In the genomic region with DNA sequence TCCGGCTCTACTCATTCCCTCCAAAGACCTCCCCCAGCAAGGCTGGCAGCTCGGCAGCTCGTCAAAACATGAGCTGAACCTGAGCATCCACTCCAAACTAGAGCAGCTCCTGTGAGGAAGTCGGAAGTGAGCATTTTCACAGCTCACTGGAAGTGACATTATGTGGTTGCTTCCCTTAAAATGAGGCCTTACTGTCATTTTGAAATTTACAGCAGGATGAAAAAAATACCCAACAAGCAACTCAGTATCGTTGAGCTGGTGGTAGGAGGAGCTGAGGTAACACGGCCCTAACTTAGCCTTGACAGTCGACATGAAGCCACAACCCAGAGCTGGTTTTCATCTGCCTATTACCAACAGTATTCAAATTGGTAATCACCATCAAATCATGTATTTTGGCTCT, we compare ENCODE assay signal across 11 cellular contexts. TPM values are rescaled to one million over a fixed set of nuclear protein-coding genes. Genes with fewer than 3 reads are reported as not detected.
DNase-seq lines count a peak whose midpoint lies in the region; ATAC-seq and TF ChIP-seq lines count a peak whose summit lies in the region.
"Had no signal": no experiment of that assay in that cellular context is flagged by ENCODE, and none has a peak within 500 bp of the region (broad histone marks: within the 10 kb centered on the region; RNA-seq: fewer than 3 reads in every experiment).

No MANE protein-coding gene starts in this region.

- no peak overlapping the region for H3K27ac ChIP-seq in H9 (ENCODE audit: insufficient read length, low read depth, low read length)
- H3K27ac ChIP-seq: SJSA1 had no signal

- no peak overlapping the region for H2BK5ac ChIP-seq in H9 (ENCODE audit: insufficient read length, low read length)

- DNase-seq in GM06990 (ENCODE audit: extremely low read depth, insufficient read length) (peak; percentile 55), H9 (no peak), neural crest cell (ENCODE audit: low read depth, low spot score) (no peak), HAP-1 (ENCODE audit: low spot score in 2 of 2) (no peak), islet precursor cell (no peak)
- DNase-seq: hippocampal formation, retina had no signal

- peaks cover 2% of the 10 kb centered on the region for H3K79me1 ChIP-seq in H9 (ENCODE audit: insufficient read depth, low read depth, low read length, poor library complexity, severe bottlenecking)

- H4K5ac ChIP-seq in H9 (ENCODE audit: insufficient read length, low read depth, low read length): no peak overlapping the region

- no peak overlapping the region for H3K4me2 ChIP-seq in H9 (ENCODE audit: insufficient read depth, insufficient read length, low read length)

- H3K36me3 ChIP-seq in GM06990 (ENCODE audit: control insufficient read depth, insufficient read depth, low read length) (peaks cover 4% of the 10 kb centered on the region), HAP-1 (replicated peaks) (peaks cover 8% of the 10 kb centered on the region)

- ATAC-seq in GM21423 (IDR thresholded peaks at IDR 0.05; ENCODE audit: unreplicated experiment): no peak

- H3K9me3 Mint-ChIP-seq in H9 (no peaks in the 10 kb centered on the region), neural crest cell (no peaks in the 10 kb centered on the region)
- no peaks in the 10 kb centered on the region for H3K9me3 Mint-ChIP-seq in activated naive CD8-positive, alpha-beta T cell (ENCODE audit: low read depth)

- peaks cover 0 to 8% (median 7%) of the 10 kb centered on the region in 3 experiments; a peak in 6 of 7 replicates for H3K36me3 Mint-ChIP-seq in H9 (ENCODE audit: insufficient read depth in 1 of 3, low read depth in 3 of 3)
- H3K36me3 Mint-ChIP-seq in activated naive CD8-positive, alpha-beta T cell: no peaks in the 10 kb centered on the region
- H3K36me3 Mint-ChIP-seq in neural crest cell (ENCODE audit: low read depth): peaks cover 3% of the 10 kb centered on the region

- TF ChIP-seq CTCF in GM06990 (IDR thresholded peaks at IDR 0.05; ENCODE audit: insufficient read depth, low read length, poor library complexity, severe bottlenecking): no peak
- no peak for TF ChIP-seq CTCF in H9 (conservative IDR thresholded peaks at IDR 0.05)
- TF ChIP-seq CTCF in neural crest cell (conservative IDR thresholded peaks at IDR 0.05): no peak

- no peak overlapping the region for H2AK5ac ChIP-seq in H9 (ENCODE audit: insufficient read length, low read length)

- H3K18ac ChIP-seq in H9 (ENCODE audit: insufficient read length, low read depth, low read length): no peak overlapping the region

- H3T11ph ChIP-seq in H9 (ENCODE audit: low read length): no peak overlapping the region

- no peak overlapping the region for H4K8ac ChIP-seq in H9 (replicated peaks; ENCODE audit: insufficient read length, low read depth, low read length)

- H3K4me1 Mint-ChIP-seq in H9 (peaks cover 20 to 23% of the 10 kb centered on the region in 2 experiments), neural crest cell (peaks cover 3% of the 10 kb centered on the region)
- peaks cover 37% of the 10 kb centered on the region for H3K4me1 Mint-ChIP-seq in activated naive CD8-positive, alpha-beta T cell (ENCODE audit: low read depth)

- WGBS in H9 (ENCODE audit: extremely low coverage, insufficient read length, low lambda C conversion rate): no CpG with 5 or more reads among the region's 7 CpGs

- in situ Hi-C loops in HAP-1 (cut with MboI; ENCODE audit: low sequenced_read_pairs): no loop called here

- H3K27ac Mint-ChIP-seq in H9 (peak overlapping the region in 2 of 3 experiments; percentile 53 to 86; a peak in 3 of 7 replicates), neural crest cell (ENCODE audit: unreplicated experiment) (peak overlapping the region; percentile 35)
- H3K27ac Mint-ChIP-seq in activated naive CD8-positive, alpha-beta T cell: peak overlapping the region; percentile 65

- H3K27me3 Mint-ChIP-seq in H9 (ENCODE audit: low read depth): no peaks in the 10 kb centered on the region; the same call in 1 of the 2 replicates
- H3K27me3 Mint-ChIP-seq in activated naive CD8-positive, alpha-beta T cell: no peaks in the 10 kb centered on the region
- H3K27me3 Mint-ChIP-seq in neural crest cell (ENCODE audit: low read depth): no peaks in the 10 kb centered on the region

- H3K23me2 ChIP-seq in H9 (ENCODE audit: insufficient read length, low read depth, low read length, poor library complexity, severe bottlenecking): no peaks in the 10 kb centered on the region

- H3K14ac ChIP-seq in H9 (ENCODE audit: insufficient read depth, low read length): no peak overlapping the region

- H2BK20ac ChIP-seq in H9 (ENCODE audit: low read depth, low read length, poor library complexity, severe bottlenecking): no peak overlapping the region

- H2BK12ac ChIP-seq in H9 (ENCODE audit: insufficient read length, low read depth, low read length): no peak overlapping the region

- H3K4me3 Mint-ChIP-seq in H9: no peak overlapping the region
- H3K4me3 Mint-ChIP-seq in activated naive CD8-positive, alpha-beta T cell: peak overlapping the region; percentile 12
- H3K4me3 Mint-ChIP-seq in neural crest cell: no peak overlapping the region

- no peak overlapping the region for H2AFZ ChIP-seq in H9 (ENCODE audit: low read length)

- no peaks in the 10 kb centered on the region for H4K20me1 ChIP-seq in H9 (ENCODE audit: control insufficient read depth, insufficient read depth, insufficient read length)

- H3K4me3 ChIP-seq in GM06990 (replicated peaks; ENCODE audit: low read depth, low read length) (no peak overlapping the region; the same call in 1 of the 2 replicates), HAP-1 (no peak overlapping the region)
- H3K4me3 ChIP-seq: SJSA1, thoracic aorta had no signal

- no peaks in the 10 kb centered on the region for H3K79me2 ChIP-seq in H9 (ENCODE audit: insufficient read depth, low read length)

- H3K9ac ChIP-seq in H9 (ENCODE audit: extremely low read depth, insufficient read length, low read length): no peak overlapping the region

- H3K9me3 ChIP-seq in H9 (ENCODE audit: control insufficient read depth, low read depth, low read length): no peaks in the 10 kb centered on the region
- H3K9me3 ChIP-seq in HAP-1: no peaks in the 10 kb centered on the region
- H3K9me3 ChIP-seq: SJSA1, thoracic aorta had no signal

- no peak overlapping the region for H3K4ac ChIP-seq in H9 (ENCODE audit: low read depth, low read length)

- no peak overlapping the region for H2BK15ac ChIP-seq in H9 (ENCODE audit: low read depth, low read length)

- H3K23ac ChIP-seq in H9 (ENCODE audit: insufficient read length, low read depth, low read length): no peak overlapping the region

- H3K56ac ChIP-seq in H9 (ENCODE audit: insufficient read length, low read depth, low read length): no peak overlapping the region

- no peak overlapping the region for H2BK120ac ChIP-seq in H9 (ENCODE audit: low read depth, low read length, poor library complexity, severe bottlenecking)

- H3K27me3 ChIP-seq in GM06990 (replicated peaks; ENCODE audit: control insufficient read depth, insufficient read depth, low read length) (no peaks in the 10 kb centered on the region), H9 (ENCODE audit: insufficient read depth, low read length) (no peaks in the 10 kb centered on the region), HAP-1 (ENCODE audit: low read depth) (no peaks in the 10 kb centered on the region)
- H3K27me3 ChIP-seq: SJSA1 had no signal

- H4K91ac ChIP-seq in H9 (ENCODE audit: insufficient read length, low read depth, low read length): no peak overlapping the region

- H3K4me1 ChIP-seq in H9 (ENCODE audit: insufficient read depth, low read length) (no peaks in the 10 kb centered on the region), HAP-1 (peaks cover 8% of the 10 kb centered on the region; the same call in 1 of the 2 replicates)

RNA-seq across cellular contexts. Expression of gene ARFGAP3, which starts 38.0 kb away (rescaled TPM):
- total RNA-seq in H9 (2021) (14.1 and 15.0 TPM in 2 replicates), neural crest cell (28.4 and 29.9 TPM in 2 replicates)
